16 cellular contexts compared by ENCODE assay signal in genomic region chr13:34408635-34409034, GRCh38.
DNase-seq lines count a peak whose midpoint lies in the region; ATAC-seq and TF ChIP-seq lines count a peak whose summit lies in the region.
"Had no signal": no experiment of that assay in that cellular context is flagged by ENCODE, and none has a peak within 500 bp of the region (broad histone marks: within the 10 kb centered on the region; RNA-seq: fewer than 3 reads in every experiment).

No MANE protein-coding gene starts in this region.

- DNase-seq in G401 (ENCODE audit: low spot score) (peak; percentile 90), NCI-H446 treated with DMSO at 0.1 percent for 48 hours (lab: John Stamatoyannopoulos, UW) (peak; percentile 59), uterus (no peak)
- DNase-seq in stimulated activated effector memory CD8-positive, alpha-beta T cell treated with anti-CD3 and anti-CD28 coated beads, Interleukin-12 subunit alpha, Interleukin-12 subunit beta, amount 100 ng/mL, for 72 hours (ENCODE audit: low spot score in 2 of 2) = no peak
- DNase-seq in activated CD8-positive, alpha-beta T cell treated with anti-CD3 and anti-CD28 coated beads, Interleukin-2, amount 10 ng/mL, durations not matched to agents 7 days and 5 days = no peak
- DNase-seq: ACHN; Caco-2; CD4-positive, alpha-beta T cell; DMS79 treated with DMSO at 0.1 percent for 48 hours; IMR-90 had no signal

- no peaks in the 10 kb centered on the region for H3K4me1 Mint-ChIP-seq in stimulated activated effector memory CD8-positive, alpha-beta T cell treated with anti-CD3 and anti-CD28 coated beads, Interleukin-12 subunit alpha, Interleukin-12 subunit beta, amount 100 ng/mL, for 72 hours
- no peaks in the 10 kb centered on the region for H3K4me1 Mint-ChIP-seq in activated CD8-positive, alpha-beta T cell treated with anti-CD3 and anti-CD28 coated beads, Interleukin-2, amount 10 ng/mL, durations not matched to agents 7 days and 5 days (ENCODE audit: low read depth)

- POLR2A ChIA-PET in activated CD8-positive, alpha-beta T cell treated with anti-CD3 and anti-CD28 coated beads, Interleukin-2, amount 10 ng/mL, durations not matched to agents 7 days and 5 days (lab: Charles Lee) = no interaction called here

- H3K27me3 ChIP-seq in uterus = no peaks in the 10 kb centered on the region

- H3K27me3 Mint-ChIP-seq in activated CD8-positive, alpha-beta T cell treated with anti-CD3 and anti-CD28 coated beads, Interleukin-2, amount 10 ng/mL, durations not matched to agents 7 days and 5 days (ENCODE audit: low read depth) = no peaks in the 10 kb centered on the region
- H3K27me3 Mint-ChIP-seq: CD4-positive, alpha-beta T cell had no signal

- no peak overlapping the region for H3K4me3 Mint-ChIP-seq in stimulated activated effector memory CD8-positive, alpha-beta T cell treated with anti-CD3 and anti-CD28 coated beads, Interleukin-12 subunit alpha, Interleukin-12 subunit beta, amount 100 ng/mL, for 72 hours
- H3K4me3 Mint-ChIP-seq in activated CD8-positive, alpha-beta T cell treated with anti-CD3 and anti-CD28 coated beads, Interleukin-2, amount 10 ng/mL, durations not matched to agents 7 days and 5 days = no peak overlapping the region
- H3K4me3 Mint-ChIP-seq: CD4-positive, alpha-beta T cell had no signal

- no peaks in the 10 kb centered on the region for H3K36me3 Mint-ChIP-seq in stimulated activated effector memory CD8-positive, alpha-beta T cell treated with anti-CD3 and anti-CD28 coated beads, Interleukin-12 subunit alpha, Interleukin-12 subunit beta, amount 100 ng/mL, for 72 hours
- no peaks in the 10 kb centered on the region for H3K36me3 Mint-ChIP-seq in activated CD8-positive, alpha-beta T cell treated with anti-CD3 and anti-CD28 coated beads, Interleukin-2, amount 10 ng/mL, durations not matched to agents 7 days and 5 days (ENCODE audit: low read depth)

- no peaks in the 10 kb centered on the region for H3K36me3 ChIP-seq in uterus
- H3K36me3 ChIP-seq: HAP-1 had no signal

- H3K9me3 ChIP-seq in uterus = no peaks in the 10 kb centered on the region
- H3K9me3 ChIP-seq: Caco-2, HAP-1 had no signal

- in situ Hi-C loops in G401 (cut with HindIII; ENCODE audit: low sequenced_read_pairs) = no loop called here

- TF ChIP-seq POLR2A in uterus (IDR thresholded peaks at IDR 0.05) = no peak

- H3K27ac ChIP-seq in cingulate gyrus (ENCODE audit: low read depth, low read length) = peak overlapping the region; percentile 33
- H3K27ac ChIP-seq in temporal lobe (ENCODE audit: low read depth, low read length) = peak overlapping the region; percentile 53
- no peak overlapping the region for H3K27ac ChIP-seq in uterus
- H3K27ac ChIP-seq: C4-2B had no signal

- H3K27ac Mint-ChIP-seq in stimulated activated effector memory CD8-positive, alpha-beta T cell treated with anti-CD3 and anti-CD28 coated beads, Interleukin-12 subunit alpha, Interleukin-12 subunit beta, amount 100 ng/mL, for 72 hours = no peak overlapping the region
- no peak overlapping the region for H3K27ac Mint-ChIP-seq in activated CD8-positive, alpha-beta T cell treated with anti-CD3 and anti-CD28 coated beads, Interleukin-2, amount 10 ng/mL, durations not matched to agents 7 days and 5 days
- H3K27ac Mint-ChIP-seq: CD4-positive, alpha-beta T cell had no signal

- TF ChIP-seq CTCF in uterus (IDR thresholded peaks at IDR 0.05) = no peak

- CTCF ChIA-PET in activated CD8-positive, alpha-beta T cell treated with anti-CD3 and anti-CD28 coated beads, Interleukin-2, amount 10 ng/mL, durations not matched to agents 7 days and 5 days (lab: Charles Lee) = no interaction called here

- no peak overlapping the region for H3K4me3 ChIP-seq in uterus
- H3K4me3 ChIP-seq: GM12878, HAP-1, K562 had no signal

- H3K4me1 ChIP-seq in uterus = no peaks in the 10 kb centered on the region
- H3K4me1 ChIP-seq: Caco-2, HAP-1 had no signal

- intact Hi-C loops in uterus (cut with DNase I; ENCODE audit: low total_unique reads) = no loop called here

- no peak for ATAC-seq in stimulated activated effector memory CD8-positive, alpha-beta T cell treated with anti-CD3 and anti-CD28 coated beads, Interleukin-12 subunit alpha, Interleukin-12 subunit beta, amount 100 ng/mL, for 72 hours
- ATAC-seq in activated CD8-positive, alpha-beta T cell treated with anti-CD3 and anti-CD28 coated beads, Interleukin-2, amount 10 ng/mL, durations not matched to agents 7 days and 5 days = no peak
- ATAC-seq: GM12878, K562 had no signal

- H3K9me3 Mint-ChIP-seq in stimulated activated effector memory CD8-positive, alpha-beta T cell treated with anti-CD3 and anti-CD28 coated beads, Interleukin-12 subunit alpha, Interleukin-12 subunit beta, amount 100 ng/mL, for 72 hours = peaks cover 7% of the 10 kb centered on the region
- H3K9me3 Mint-ChIP-seq in activated CD8-positive, alpha-beta T cell treated with anti-CD3 and anti-CD28 coated beads, Interleukin-2, amount 10 ng/mL, durations not matched to agents 7 days and 5 days (ENCODE audit: insufficient read depth) = peaks cover 3% of the 10 kb centered on the region

Comparison
In these comparisons a context has a peak if more than half of its experiments do, and no peak if none do; other contexts are left out.
1. DNase-seq: peak in G401 (single experiment) and NCI-H446 treated with DMSO at 0.1 percent for 48 hours (single experiment); none in stimulated activated effector memory CD8-positive, alpha-beta T cell treated with anti-CD3 and anti-CD28 coated beads, Interleukin-12 subunit alpha, Interleukin-12 subunit beta, amount 100 ng/mL, for 72 hours (0 of 2), uterus (0 of 2) and activated CD8-positive, alpha-beta T cell treated with anti-CD3 and anti-CD28 coated beads, Interleukin-2, amount 10 ng/mL, durations not matched to agents 7 days and 5 days (single experiment).
2. H3K27ac ChIP-seq: peak in cingulate gyrus (single experiment) and temporal lobe (single experiment); none in uterus (0 of 2).